Comparison of ENCODE assay signal across 35 cellular contexts in genomic region chr20:13422637-13423036, GRCh38.
A peak's percentile ranks its signal among the peaks of the same experiment; 100 is the strongest.
DNase-seq lines count a peak whose midpoint lies in the region; ATAC-seq, FAIRE-seq and TF ChIP-seq lines count a peak whose summit lies in the region.
"Had no signal": no experiment of that assay in that cellular context is flagged by ENCODE, and none has a peak within 500 bp of the region (broad histone marks: within the 10 kb centered on the region; RNA-seq: fewer than 3 reads in every experiment).

No MANE protein-coding gene starts in this region.

- in situ Hi-C loops in K562 (cut with MboI): no loop called here

- TF ChIP-seq CTCF in K562 (IDR thresholded peaks at IDR 0.05 in 2 of 3, conservative IDR thresholded peaks at IDR 0.05 in 1 of 3; ENCODE audit: insufficient read depth in 2 of 3, low read depth in 1 of 3, low read length in 3 of 3) (no peak), type B pancreatic cell (conservative IDR thresholded peaks at IDR 0.05) (no peak), dorsolateral prefrontal cortex (IDR thresholded peaks at IDR 0.05 in 54 of 56, conservative IDR thresholded peaks at IDR 0.05 in 2 of 56; ENCODE audit: low read depth in 1 of 56, partially characterized antibody in 56 of 56) (no peak)

- H3K4me1 Mint-ChIP-seq in immature natural killer cell (no peaks in the 10 kb centered on the region), type B pancreatic cell (ENCODE audit: unreplicated experiment) (peaks cover 12% of the 10 kb centered on the region)
- H3K4me1 Mint-ChIP-seq: activated naive CD4-positive, alpha-beta T cell treated with anti-CD3 and anti-CD28 coated beads, Interleukin-2, amount 10 ng/mL, durations not matched to agents 7 days and 5 days; T-cell had no signal

- H4K20me1 ChIP-seq in K562 (replicated peaks; ENCODE audit: control insufficient read depth, insufficient read depth, low read length): no peaks in the 10 kb centered on the region; the same call in 1 of the 2 replicates

- no peaks in the 10 kb centered on the region for H3K4me1 ChIP-seq in K562 (replicated peaks in 1 of 2; ENCODE audit: control insufficient read depth in 2 of 2, insufficient read depth in 2 of 2, low read length in 2 of 2)
- H3K4me1 ChIP-seq: Peyer's patch, prostate gland, SJCRH30, uterus had no signal

- no peaks in the 10 kb centered on the region for H3K9me3 ChIP-seq in K562 (replicated peaks; ENCODE audit: control insufficient read depth, insufficient read depth, low read depth, low read length)
- H3K9me3 ChIP-seq: Peyer's patch, prostate gland, thoracic aorta, uterus had no signal

- TF ChIP-seq EP300 in K562 (IDR thresholded peaks at IDR 0.05; ENCODE audit: low read length): no peak

- no peaks in the 10 kb centered on the region for H3K27me3 Mint-ChIP-seq in immature natural killer cell (ENCODE audit: low read depth in 3 of 3)
- H3K27me3 Mint-ChIP-seq in type B pancreatic cell: no peaks in the 10 kb centered on the region
- H3K27me3 Mint-ChIP-seq: activated CD4-positive, alpha-beta memory T cell treated with anti-CD3 and anti-CD28 coated beads for 36 hours; activated naive CD4-positive, alpha-beta T cell treated with anti-CD3 and anti-CD28 coated beads, Interleukin-2, amount 10 ng/mL, durations not matched to agents 7 days and 5 days; naive thymus-derived CD4-positive, alpha-beta T cell; T-cell had no signal

- H2AFZ ChIP-seq in K562 (ENCODE audit: low read depth, low read length): no peak overlapping the region

- H3K27ac ChIP-seq in K562 (ENCODE audit: extremely low read depth, low read depth, low read length) (no peak overlapping the region), dorsolateral prefrontal cortex (no peak overlapping the region)
- H3K27ac ChIP-seq: brain microvascular endothelial cell, Peyer's patch, prostate gland, SJCRH30, thoracic aorta, uterus had no signal

- CTCF ChIA-PET in K562 (lab: Yijun Ruan, JAX; ENCODE audit: low intra/inter-chr PET ratio): no interaction called here

- no peaks in the 10 kb centered on the region for H3K79me2 ChIP-seq in K562 (ENCODE audit: control insufficient read depth, insufficient read depth, low read length)

- no peak for TF ChIP-seq RAD21 in K562 (CRISPR knock-in tag; conservative IDR thresholded peaks at IDR 0.05 in 1 of 2, IDR thresholded peaks at IDR 0.05 in 1 of 2)

- H3K27me3 ChIP-seq in K562 (ENCODE audit: control insufficient read depth in 2 of 2, insufficient read depth in 2 of 2, low read length in 2 of 2): no peaks in the 10 kb centered on the region
- no peaks in the 10 kb centered on the region for H3K27me3 ChIP-seq in dorsolateral prefrontal cortex
- H3K27me3 ChIP-seq: brain microvascular endothelial cell, Peyer's patch, SJCRH30, uterus had no signal

- H3K36me3 Mint-ChIP-seq in immature natural killer cell: peaks cover 1 to 5% (median 2%) of the 10 kb centered on the region in 3 donors
- peaks cover 2% of the 10 kb centered on the region for H3K36me3 Mint-ChIP-seq in type B pancreatic cell
- H3K36me3 Mint-ChIP-seq: activated naive CD4-positive, alpha-beta T cell treated with anti-CD3 and anti-CD28 coated beads, Interleukin-2, amount 10 ng/mL, durations not matched to agents 7 days and 5 days; mesothelial cell of epicardium had no signal

- WGBS in K562 (ENCODE audit: insufficient coverage, low coverage, missing lambda C conversion rate): 75% methylated on average over 1 of the region's 1 CpG

- H3K4me3 Mint-ChIP-seq in immature natural killer cell (no peak overlapping the region), type B pancreatic cell (no peak overlapping the region)
- H3K4me3 Mint-ChIP-seq: activated CD4-positive, alpha-beta memory T cell treated with anti-CD3 and anti-CD28 coated beads for 36 hours; activated naive CD4-positive, alpha-beta T cell treated with anti-CD3 and anti-CD28 coated beads, Interleukin-2, amount 10 ng/mL, durations not matched to agents 7 days and 5 days; activated T-helper 1 cell treated with anti-CD3 and anti-CD28 coated beads, Interleukin-12 subunit alpha, Interleukin-12 subunit beta, Interleukin-2, Interleukin-4 antibody, amounts not matched to agents 30 ng/mL and 10 ng/mL and 1 ng/mL, durations not matched to agents 14 hours and 24 hours and 36 hours; CD8-positive, alpha-beta T cell; mesothelial cell of epicardium; naive thymus-derived CD4-positive, alpha-beta T cell; T-cell had no signal

- peak; percentile 65 for DNase-seq in DMS53 (lab: John Stamatoyannopoulos, UW)
- peak; percentile 44 for DNase-seq in LHCN-M2 (ENCODE audit: low read depth)
- DNase-seq in K562 (ENCODE audit: extremely low read depth in 1 of 4, low spot score in 3 of 4): no peak
- peak; percentile 76 for DNase-seq in kidney tubule cell (ENCODE audit: low spot score)
- DNase-seq in Kasumi-1 (lab: John Stamatoyannopoulos, UW): no peak
- DNase-seq in immature natural killer cell: no peak
- no peak for DNase-seq in type B pancreatic cell (ENCODE audit: extremely low spot score, unreplicated experiment)
- no peak for DNase-seq in dorsolateral prefrontal cortex
- DNase-seq: activated CD4-positive, alpha-beta memory T cell treated with anti-CD3 and anti-CD28 coated beads for 36 hours; activated CD8-positive, alpha-beta memory T cell treated with anti-CD3 and anti-CD28 coated beads, Interleukin-2, amount 50 U/mL, for 4 hours; activated naive CD4-positive, alpha-beta T cell treated with anti-CD3 and anti-CD28 coated beads, Interleukin-2, amount 10 ng/mL, durations not matched to agents 7 days and 5 days; AML-193; amniotic stem cell; brain microvascular endothelial cell; CD8-positive, alpha-beta T cell; DMS153; effector CD4-positive, alpha-beta T cell; foreskin melanocyte; GDM1; naive thymus-derived CD4-positive, alpha-beta T cell; NCI-H2171 treated with DMSO at 0.1 percent for 48 hours; NCI-H524; Peyer's patch; SJCRH30; stimulated activated naive CD4-positive, alpha-beta T cell treated with Interleukin-2 at 50 U/mL for 16 hours; T-cell; uterus had no signal

- POLR2A ChIA-PET in K562 (lab: Yijun Ruan, JAX): no interaction called here

- no peak for ATAC-seq in K562
- ATAC-seq: activated CD4-positive, CD25-positive, alpha-beta regulatory T cell treated with anti-CD3 and anti-CD28 coated beads, Interleukin-2, amount 50 U/mL, for 24 hours; CD8-positive, alpha-beta T cell; HCT116; naive thymus-derived CD4-positive, alpha-beta T cell; T-cell had no signal

- no peak overlapping the region for H3K4me2 ChIP-seq in K562 (ENCODE audit: insufficient read depth, low read length)

- H3K9me3 Mint-ChIP-seq in immature natural killer cell (no peaks in the 10 kb centered on the region), type B pancreatic cell (no peaks in the 10 kb centered on the region)
- H3K9me3 Mint-ChIP-seq: activated CD4-positive, alpha-beta memory T cell treated with anti-CD3 and anti-CD28 coated beads for 36 hours; activated naive CD4-positive, alpha-beta T cell treated with anti-CD3 and anti-CD28 coated beads, Interleukin-2, amount 10 ng/mL, durations not matched to agents 7 days and 5 days; activated T-helper 1 cell treated with anti-CD3 and anti-CD28 coated beads, Interleukin-12 subunit alpha, Interleukin-12 subunit beta, Interleukin-2, Interleukin-4 antibody, amounts not matched to agents 30 ng/mL and 10 ng/mL and 1 ng/mL, durations not matched to agents 14 hours and 24 hours and 36 hours; CD8-positive, alpha-beta T cell; mesothelial cell of epicardium; naive thymus-derived CD4-positive, alpha-beta T cell; T-cell had no signal

- intact Hi-C loops in K562 (cut with micrococcal nuclease): no loop called here
- intact Hi-C loops in dorsolateral prefrontal cortex (cut with DNase I): no loop called here

- H3K9ac ChIP-seq in K562 (ENCODE audit: insufficient read depth in 1 of 2, low read depth in 2 of 2, low read length in 2 of 2): no peak overlapping the region

- H3K4me3 ChIP-seq in K562 (no peak overlapping the region), dorsolateral prefrontal cortex (no peak overlapping the region)
- H3K4me3 ChIP-seq: Peyer's patch, prostate gland, SJCRH30, thoracic aorta, uterus had no signal

- no peak for TF ChIP-seq POLR2A in K562 (conservative IDR thresholded peaks at IDR 0.05)

- H3K27ac Mint-ChIP-seq in immature natural killer cell (no peak overlapping the region), type B pancreatic cell (no peak overlapping the region)
- H3K27ac Mint-ChIP-seq: activated CD4-positive, alpha-beta memory T cell treated with anti-CD3 and anti-CD28 coated beads for 36 hours; activated T-helper 1 cell treated with anti-CD3 and anti-CD28 coated beads, Interleukin-12 subunit alpha, Interleukin-12 subunit beta, Interleukin-2, Interleukin-4 antibody, amounts not matched to agents 30 ng/mL and 10 ng/mL and 1 ng/mL, durations not matched to agents 14 hours and 24 hours and 36 hours; CD8-positive, alpha-beta T cell; mesothelial cell of epicardium; naive thymus-derived CD4-positive, alpha-beta T cell; T-cell had no signal

- FAIRE-seq in K562 (lab: Jason Lieb, UNC): no peak
- FAIRE-seq: A204.1, HTR-8/SVneo had no signal

- H3K36me3 ChIP-seq in K562 (ENCODE audit: control insufficient read depth, insufficient read depth, low read length): no peaks in the 10 kb centered on the region
- H3K36me3 ChIP-seq: brain microvascular endothelial cell, Peyer's patch, prostate gland, SJCRH30, thoracic aorta, uterus had no signal

- H3K9me1 ChIP-seq in K562 (ENCODE audit: control insufficient read depth, insufficient read depth, low read length): no peaks in the 10 kb centered on the region

- no TSS peak for BruUV-seq in K562 (replicated peaks; lab: Mats Ljungman, UMichigan)

TF ChIP-seq in K562, 482 proteins besides CTCF, POLR2A, EP300 and RAD21 (continues in another document):
- no peak for TF ChIP-seq CBFA2T2 (conservative IDR thresholded peaks at IDR 0.05)
- no peak for TF ChIP-seq NFE2 (IDR thresholded peaks at IDR 0.05; ENCODE audit: low read depth)
- no peak for TF ChIP-seq SP1 (CRISPR knock-in tag; IDR thresholded peaks at IDR 0.05)
- TF ChIP-seq ZBTB5 (IDR thresholded peaks at IDR 0.05): no peak

Comparison
In these comparisons a context has a peak if more than half of its experiments do, and no peak if none do; other contexts are left out.
1. DNase-seq: peak in DMS53 (single experiment), LHCN-M2 (single experiment) and kidney tubule cell (single experiment); none in K562 (0 of 4), Kasumi-1 (0 of 2), immature natural killer cell (0 of 3), type B pancreatic cell (single experiment) and dorsolateral prefrontal cortex (0 of 10).